38 cellular contexts compared by ENCODE assay signal in genomic region chr5:79059674-79060073, GRCh38. TPM values are rescaled to one million over a fixed set of nuclear protein-coding genes. Genes with fewer than 3 reads are reported as not detected.
"Had no signal": no experiment of that assay in that cellular context is flagged by ENCODE, and none has a peak within 500 bp of the region (broad histone marks: within the 10 kb centered on the region; RNA-seq: fewer than 3 reads in every experiment).

No MANE protein-coding gene starts in this region.

- H3K27ac ChIP-seq: adrenal gland, ascending aorta, body of pancreas, brain microvascular endothelial cell, breast epithelium, cardiac muscle cell had no signal

- H3K36me3 ChIP-seq: adrenal gland, ascending aorta, brain microvascular endothelial cell, breast epithelium, cardiac muscle cell had no signal

- ATAC-seq: activated naive CD4-positive, alpha-beta T cell treated with anti-CD3 and anti-CD28 coated beads, Interleukin-2, amount 50 U/mL, for 72 hours; activated naive CD8-positive, alpha-beta T cell treated with anti-CD3 and anti-CD28 coated beads, Interleukin-2, amount 50 U/mL, for 24 hours; activated T-cell treated with anti-CD3 and anti-CD28 coated beads, Interleukin-2, amount 50 U/mL, for 4 hours; activated T-cell treated with anti-CD3 and anti-CD28 coated beads, Interleukin-2, amount 50 U/mL, for 72 hours; activated T-helper 17 cell treated with anti-CD3 and anti-CD28 coated beads, Interleukin-2, amount 50 U/mL, for 72 hours; body of pancreas had no signal

- H3K27me3 ChIP-seq: adrenal gland, ascending aorta, body of pancreas, brain microvascular endothelial cell, breast epithelium, cardiac muscle cell had no signal

- H3K4me1 ChIP-seq: adrenal gland, ascending aorta, body of pancreas, breast epithelium had no signal

- DNase-seq: activated effector memory CD4-positive, alpha-beta T cell treated with anti-CD3 and anti-CD28 coated beads, Interleukin-2, amount 50 U/mL, for 16 hours; activated effector memory CD4-positive, alpha-beta T cell treated with Interleukin-2 at 50 U/mL for 16 hours; activated gamma-delta T cell; activated gamma-delta T cell treated with Interleukin-2 at 50 U/mL for 16 hours; activated naive CD4-positive, alpha-beta T cell; activated naive CD4-positive, alpha-beta T cell treated with anti-CD3 and anti-CD28 coated beads for 36 hours; activated naive CD4-positive, alpha-beta T cell treated with anti-CD3 and anti-CD28 coated beads, Interleukin-2, amount 10 ng/mL, durations not matched to agents 7 days and 5 days; activated naive CD4-positive, alpha-beta T cell treated with anti-CD3 and anti-CD28 coated beads, Interleukin-2, amount 50 U/mL, for 16 hours; activated naive CD4-positive, alpha-beta T cell treated with Interleukin-2 at 50 U/mL for 16 hours; activated naive CD8-positive, alpha-beta T cell treated with anti-CD3 and anti-CD28 coated beads for 36 hours; activated naive CD8-positive, alpha-beta T cell treated with anti-CD3 and anti-CD28 coated beads, Interleukin-2, amount 10 ng/mL, durations not matched to agents 7 days and 5 days; activated naive CD8-positive, alpha-beta T cell treated with anti-CD3 and anti-CD28 coated beads, Interleukin-2, amount 50 U/mL, for 24 hours; activated T-cell treated with anti-CD3 and anti-CD28 coated beads, Interleukin-2, amount 50 U/mL, for 1 hour; activated T-cell treated with anti-CD3 and anti-CD28 coated beads, Interleukin-2, amount 50 U/mL, for 24 hours; activated T-cell treated with anti-CD3 and anti-CD28 coated beads, Interleukin-2, amount 50 U/mL, for 4 hours; activated T-cell treated with anti-CD3 and anti-CD28 coated beads, Interleukin-2, amount 50 U/mL, for 48 hours; activated T-cell treated with anti-CD3 and anti-CD28 coated beads, Interleukin-2, amount 50 U/mL, for 72 hours; adrenal gland; amniotic stem cell; amygdala; anterior cingulate cortex; aorta; body of pancreas; brain microvascular endothelial cell; caudate nucleus; central memory CD4-positive, alpha-beta T cell; cerebellar nuclear complex had no signal

- H3K9me3 ChIP-seq: adrenal gland, ascending aorta, body of pancreas, breast epithelium had no signal

- FAIRE-seq: astrocyte, bronchial epithelial cell had no signal

- H3K4me3 ChIP-seq: adrenal gland, ascending aorta, body of pancreas, breast epithelium, cardiac muscle cell had no signal

RNA-seq across cellular contexts. Expression of gene DMGDH, which starts 9.8 kb away (rescaled TPM):
- total RNA-seq: activated naive CD8-positive, alpha-beta T cell treated with anti-CD3 and anti-CD28 coated beads for 36 hours; activated T-helper 1 cell treated with anti-CD3 and anti-CD28 coated beads, Interleukin-12 subunit alpha, Interleukin-12 subunit beta, Interleukin-2, Interleukin-4 antibody, amounts not matched to agents 30 ng/mL and 10 ng/mL and 1 ng/mL, durations not matched to agents 14 hours and 24 hours and 36 hours; astrocyte had no signal
- polyA plus RNA-seq: cardiac muscle cell had no signal

RNA-seq across cellular contexts. Expression of gene BHMT2, which starts 9.9 kb away (rescaled TPM):
- total RNA-seq: activated naive CD4-positive, alpha-beta T cell treated with anti-CD3 and anti-CD28 coated beads for 36 hours; activated naive CD4-positive, alpha-beta T cell treated with anti-CD3 and anti-CD28 coated beads, Interleukin-2, amount 50 U/mL, for 72 hours; activated naive CD8-positive, alpha-beta T cell treated with anti-CD3 and anti-CD28 coated beads for 36 hours; activated naive CD8-positive, alpha-beta T cell treated with anti-CD3 and anti-CD28 coated beads, Interleukin-2, amount 10 ng/mL, durations not matched to agents 7 days and 5 days; activated T-cell treated with anti-CD3 and anti-CD28 coated beads, Interleukin-2, amount 50 U/mL, for 4 hours; activated T-cell treated with anti-CD3 and anti-CD28 coated beads, Interleukin-2, amount 50 U/mL, for 72 hours; activated T-helper 1 cell treated with anti-CD3 and anti-CD28 coated beads, Interleukin-12 subunit alpha, Interleukin-12 subunit beta, Interleukin-2, Interleukin-4 antibody, amounts not matched to agents 30 ng/mL and 10 ng/mL and 1 ng/mL, durations not matched to agents 14 hours and 24 hours and 36 hours; activated T-helper 17 cell treated with anti-CD3 and anti-CD28 coated beads, Interleukin-2, amount 50 U/mL, for 72 hours; activated T-helper 2 cell treated with anti-CD3 and anti-CD28 coated beads, Interferon-gamma antibody, Interleukin-2, Interleukin-4, amounts not matched to agents 10 μg/mL and 5 μg/mL and 100 μg/mL, durations not matched to agents 14 hours and 24 hours and 36 hours; astrocyte; bronchial epithelial cell; cardiac muscle cell; chondrocyte had no signal
- polyA plus RNA-seq: cardiac muscle cell had no signal

RNA-seq across cellular contexts. Expression of gene BHMT, which starts 51.9 kb away (rescaled TPM):
- total RNA-seq: activated naive CD4-positive, alpha-beta T cell treated with anti-CD3 and anti-CD28 coated beads for 36 hours; activated naive CD4-positive, alpha-beta T cell treated with anti-CD3 and anti-CD28 coated beads, Interleukin-2, amount 50 U/mL, for 72 hours; activated naive CD8-positive, alpha-beta T cell treated with anti-CD3 and anti-CD28 coated beads for 36 hours; activated naive CD8-positive, alpha-beta T cell treated with anti-CD3 and anti-CD28 coated beads, Interleukin-2, amount 10 ng/mL, durations not matched to agents 7 days and 5 days; activated T-cell treated with anti-CD3 and anti-CD28 coated beads, Interleukin-2, amount 50 U/mL, for 72 hours; activated T-helper 1 cell treated with anti-CD3 and anti-CD28 coated beads, Interleukin-12 subunit alpha, Interleukin-12 subunit beta, Interleukin-2, Interleukin-4 antibody, amounts not matched to agents 30 ng/mL and 10 ng/mL and 1 ng/mL, durations not matched to agents 14 hours and 24 hours and 36 hours; activated T-helper 17 cell treated with anti-CD3 and anti-CD28 coated beads, Interleukin-2, amount 50 U/mL, for 72 hours; activated T-helper 2 cell treated with anti-CD3 and anti-CD28 coated beads, Interferon-gamma antibody, Interleukin-2, Interleukin-4, amounts not matched to agents 10 μg/mL and 5 μg/mL and 100 μg/mL, durations not matched to agents 14 hours and 24 hours and 36 hours; ascending aorta; astrocyte; body of pancreas; bronchial epithelial cell; cardiac muscle cell; cardiac septum; chondrocyte had no signal
